ENCODE assay signal across 1 cellular context in the genomic region with DNA sequence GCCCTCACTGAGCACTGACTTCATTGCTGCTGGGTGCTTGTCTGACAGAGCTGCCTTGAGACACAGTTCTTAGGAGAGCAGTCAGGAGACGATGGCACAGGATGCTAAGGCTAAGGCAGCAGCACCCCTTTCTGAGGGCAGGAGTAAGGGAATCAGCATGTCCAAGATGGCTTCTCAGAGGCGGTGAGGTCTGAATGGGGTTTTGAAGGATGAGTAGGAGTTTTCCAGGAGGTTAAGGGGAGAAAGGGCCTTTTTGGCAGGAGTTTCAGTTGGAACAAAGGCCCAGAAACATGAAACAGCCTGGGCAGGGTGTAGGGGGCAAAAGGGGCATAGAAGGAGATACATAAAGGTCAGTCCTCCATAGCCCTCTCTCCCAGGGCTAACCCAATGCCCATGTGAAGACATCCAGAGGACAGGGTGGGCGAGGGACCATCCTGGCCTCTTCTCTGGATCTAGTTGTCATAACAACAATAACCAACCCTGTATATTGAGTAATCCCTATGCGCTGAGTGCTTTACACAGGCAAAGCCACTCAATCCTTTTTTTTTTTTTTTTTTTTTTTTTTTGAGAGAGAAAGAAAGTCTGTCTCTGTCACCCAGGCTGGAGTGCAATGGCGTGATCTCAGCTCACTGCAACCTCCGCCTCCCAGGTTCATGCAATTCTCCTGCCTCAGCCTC.
TF ChIP-seq lines count a peak whose summit lies in the region.

No MANE protein-coding gene starts in this region.

TF ChIP-seq in endothelial cell of umbilical vein, 7 proteins besides CTCF, POLR2A, EP300 and RAD21:
- TF ChIP-seq EZH2 (IDR thresholded peaks at IDR 0.05; ENCODE audit: borderline replicate concordance, low read depth, low read length, severe bottlenecking): no peak
- no peak for TF ChIP-seq POLR2AphosphoS5 (IDR thresholded peaks at IDR 0.05; ENCODE audit: insufficient read depth, low read depth, low read length)
- no peak for TF ChIP-seq MAX (IDR thresholded peaks at IDR 0.05; ENCODE audit: insufficient read depth, insufficient read length)
- TF ChIP-seq FOS (IDR thresholded peaks at IDR 0.05; ENCODE audit: borderline replicate concordance, insufficient read depth, low read length): no peak
- no peak for TF ChIP-seq JUN (IDR thresholded peaks at IDR 0.05; ENCODE audit: borderline replicate concordance, insufficient read depth, insufficient read length, low read depth)
- TF ChIP-seq GATA2 (IDR thresholded peaks at IDR 0.05; ENCODE audit: insufficient read depth, insufficient read length, low read depth, low read length): no peak
- TF ChIP-seq MYC (IDR thresholded peaks at IDR 0.05; ENCODE audit: low read depth, low read length): no peak
